ENCODE assay signal across 19 cellular contexts in the genomic region with DNA sequence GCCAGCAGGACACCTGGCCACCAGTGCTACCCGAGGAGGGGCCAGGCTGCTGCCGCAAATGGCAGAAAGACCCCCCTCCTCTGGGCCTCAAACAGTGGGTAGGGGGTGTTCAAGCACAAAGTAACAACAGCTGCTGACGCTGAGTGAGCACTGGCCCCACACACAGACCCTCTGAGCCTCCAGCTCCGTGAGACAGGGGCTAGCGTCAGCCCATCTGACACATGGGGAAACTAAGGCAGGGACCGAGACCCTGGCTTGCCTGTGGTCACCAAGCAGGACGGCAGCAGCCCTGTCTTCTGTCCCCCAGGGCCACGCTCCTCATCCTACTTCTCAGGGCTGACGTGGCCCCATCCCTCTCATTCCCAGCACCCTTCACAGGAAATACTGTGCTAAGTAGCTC. TPM values are rescaled to one million over a fixed set of nuclear protein-coding genes. Genes with fewer than 3 reads are reported as not detected.
DNase-seq lines count a peak whose midpoint lies in the region; ATAC-seq and TF ChIP-seq lines count a peak whose summit lies in the region.
"Had no signal": no experiment of that assay in that cellular context is flagged by ENCODE, and none has a peak within 500 bp of the region (broad histone marks: within the 10 kb centered on the region; RNA-seq: fewer than 3 reads in every experiment).

No MANE protein-coding gene starts in this region.

- peak overlapping the region; percentile 100 for H3K27ac ChIP-seq in SJSA1
- H3K27ac ChIP-seq in endodermal cell (ENCODE audit: low read depth, low read length): no peak overlapping the region
- no peak overlapping the region for H3K27ac ChIP-seq in trophoblast cell (ENCODE audit: low read depth, low read length)

- no peaks in the 10 kb centered on the region for H3K36me3 Mint-ChIP-seq in Caco-2 (ENCODE audit: insufficient read depth, unreplicated experiment)
- H3K36me3 Mint-ChIP-seq in endodermal cell (ENCODE audit: low read depth): peaks cover 10% of the 10 kb centered on the region
- H3K36me3 Mint-ChIP-seq in activated naive CD8-positive, alpha-beta T cell treated with anti-CD3 and anti-CD28 coated beads for 36 hours: peaks cover 4% of the 10 kb centered on the region
- peaks cover 3% of the 10 kb centered on the region for H3K36me3 Mint-ChIP-seq in activated CD8-positive, alpha-beta memory T cell treated with anti-CD3 and anti-CD28 coated beads, Interleukin-2, amount 10 ng/mL, durations not matched to agents 7 days and 5 days

- POLR2A ChIA-PET in Caco-2 (lab: Charles Lee): no interaction called here

- no peak for ATAC-seq in GM19035 (IDR thresholded peaks at IDR 0.05; ENCODE audit: unreplicated experiment)
- no peak for ATAC-seq in activated CD8-positive, alpha-beta memory T cell treated with anti-CD3 and anti-CD28 coated beads, Interleukin-2, amount 10 ng/mL, durations not matched to agents 7 days and 5 days

- H3K9me3 ChIP-seq in Caco-2 (no peaks in the 10 kb centered on the region), SJSA1 (replicated peaks) (no peaks in the 10 kb centered on the region), endodermal cell (ENCODE audit: control insufficient read depth, low read length) (no peaks in the 10 kb centered on the region), trophoblast cell (ENCODE audit: insufficient read depth, low read depth, low read length) (peaks cover 4% of the 10 kb centered on the region)
- H3K9me3 ChIP-seq: HAP-1 had no signal

- H3K9me3 Mint-ChIP-seq in Caco-2 (ENCODE audit: unreplicated experiment) (no peaks in the 10 kb centered on the region), endodermal cell (no peaks in the 10 kb centered on the region)
- no peaks in the 10 kb centered on the region for H3K9me3 Mint-ChIP-seq in activated naive CD8-positive, alpha-beta T cell treated with anti-CD3 and anti-CD28 coated beads for 36 hours
- H3K9me3 Mint-ChIP-seq in activated CD8-positive, alpha-beta memory T cell treated with anti-CD3 and anti-CD28 coated beads, Interleukin-2, amount 10 ng/mL, durations not matched to agents 7 days and 5 days (ENCODE audit: low read depth): no peaks in the 10 kb centered on the region

- peak overlapping the region; percentile 44 for H2BK12ac ChIP-seq in trophoblast cell (ENCODE audit: low read length)

- H3K14ac ChIP-seq in trophoblast cell (ENCODE audit: low read length): peak overlapping the region; percentile 28

- no TSS peak for BruUV-seq in Caco-2 (replicated peaks; lab: Mats Ljungman, UMichigan)

- peaks cover 17% of the 10 kb centered on the region for H3K4me1 Mint-ChIP-seq in Caco-2 (ENCODE audit: low read depth, unreplicated experiment)
- H3K4me1 Mint-ChIP-seq in endodermal cell: peaks cover 39% of the 10 kb centered on the region
- no peaks in the 10 kb centered on the region for H3K4me1 Mint-ChIP-seq in activated naive CD8-positive, alpha-beta T cell treated with anti-CD3 and anti-CD28 coated beads for 36 hours
- no peaks in the 10 kb centered on the region for H3K4me1 Mint-ChIP-seq in activated CD8-positive, alpha-beta memory T cell treated with anti-CD3 and anti-CD28 coated beads, Interleukin-2, amount 10 ng/mL, durations not matched to agents 7 days and 5 days

- H4K91ac ChIP-seq in trophoblast cell (ENCODE audit: low read depth, low read length): peak overlapping the region; percentile 53

- H3K4ac ChIP-seq in trophoblast cell (ENCODE audit: low read depth, low read length): peak overlapping the region; percentile 5

- no peak for DNase-seq in Caco-2
- no peak for DNase-seq in SJSA1 (ENCODE audit: low read depth in 1 of 2, low spot score in 2 of 2)
- no peak for DNase-seq in endodermal cell
- no peak for DNase-seq in trophoblast cell
- no peak for DNase-seq in kidney glomerular epithelial cell (lab: John Stamatoyannopoulos, UW)
- no peak for DNase-seq in activated naive CD8-positive, alpha-beta T cell treated with anti-CD3 and anti-CD28 coated beads for 36 hours
- no peak for DNase-seq in activated CD8-positive, alpha-beta memory T cell treated with anti-CD3 and anti-CD28 coated beads, Interleukin-2, amount 10 ng/mL, durations not matched to agents 7 days and 5 days
- DNase-seq: C1 segment of cervical spinal cord; DMS 273 treated with DMSO at 0.1 percent for 48 hours; GF-D8; KBM-7; NCI-H1417 treated with DMSO at 0.1 percent for 48 hours; NCI-H1930; NCI-H446; NK-92 treated with Interleukin-12 subunit alpha and Interleukin-12 subunit beta, amount 100 ng/mL, for 24 hours; OCI-M1; RPMI8226 had no signal

- H3K36me3 ChIP-seq in Caco-2 (ENCODE audit: control insufficient read depth, insufficient read depth, low read length): no peaks in the 10 kb centered on the region; the same call in 1 of the 2 replicates
- peaks cover 80% of the 10 kb centered on the region for H3K36me3 ChIP-seq in SJSA1
- H3K36me3 ChIP-seq in endodermal cell (ENCODE audit: control insufficient read depth, insufficient read depth, low read length): peaks cover 11% of the 10 kb centered on the region
- H3K36me3 ChIP-seq in trophoblast cell (ENCODE audit: control insufficient read depth in 1 of 2, insufficient read depth in 2 of 2, low read length in 2 of 2): peaks cover 53 to 60% of the 10 kb centered on the region in 2 experiments

- CTCF ChIA-PET in Caco-2 (lab: Charles Lee): no interaction called here
- CTCF ChIA-PET in activated CD8-positive, alpha-beta memory T cell treated with anti-CD3 and anti-CD28 coated beads, Interleukin-2, amount 10 ng/mL, durations not matched to agents 7 days and 5 days (lab: Charles Lee): no interaction called here

- H3K27ac Mint-ChIP-seq in Caco-2 (ENCODE audit: unreplicated experiment): peak overlapping the region; percentile 91
- peak overlapping the region; percentile 83 for H3K27ac Mint-ChIP-seq in endodermal cell
- H3K27ac Mint-ChIP-seq in activated naive CD8-positive, alpha-beta T cell treated with anti-CD3 and anti-CD28 coated beads for 36 hours: no peak overlapping the region
- no peak overlapping the region for H3K27ac Mint-ChIP-seq in activated CD8-positive, alpha-beta memory T cell treated with anti-CD3 and anti-CD28 coated beads, Interleukin-2, amount 10 ng/mL, durations not matched to agents 7 days and 5 days

- H3K18ac ChIP-seq in trophoblast cell (ENCODE audit: low read length): peak overlapping the region; percentile 58

- H3K23ac ChIP-seq in trophoblast cell (ENCODE audit: low read length): no peak overlapping the region

- H3K4me3 ChIP-seq in Caco-2 (ENCODE audit: low read depth, low read length): no peak overlapping the region
- no peak overlapping the region for H3K4me3 ChIP-seq in SJSA1
- H3K4me3 ChIP-seq in endodermal cell (ENCODE audit: low read length): no peak overlapping the region
- no peak overlapping the region for H3K4me3 ChIP-seq in trophoblast cell (ENCODE audit: low read depth, low read length)
- H3K4me3 ChIP-seq: HAP-1 had no signal

- peak overlapping the region; percentile 71 for H2BK120ac ChIP-seq in trophoblast cell (ENCODE audit: insufficient read depth, low read length, poor library complexity)

- no peaks in the 10 kb centered on the region for H3K27me3 ChIP-seq in Caco-2 (replicated peaks; ENCODE audit: control insufficient read depth, insufficient read depth, low read length)
- no peaks in the 10 kb centered on the region for H3K27me3 ChIP-seq in SJSA1 (replicated peaks)
- H3K27me3 ChIP-seq in endodermal cell (ENCODE audit: control insufficient read depth, insufficient read depth, low read length, poor library complexity, severe bottlenecking): no peaks in the 10 kb centered on the region
- no peaks in the 10 kb centered on the region for H3K27me3 ChIP-seq in trophoblast cell (ENCODE audit: insufficient read depth, low read length)

- H4K8ac ChIP-seq in trophoblast cell (ENCODE audit: low read depth, low read length): peak overlapping the region; percentile 40

- peak overlapping the region; percentile 46 for H2AK5ac ChIP-seq in trophoblast cell (ENCODE audit: low read length)

- H3K4me1 ChIP-seq in Caco-2: peaks cover 19% of the 10 kb centered on the region
- H3K4me1 ChIP-seq in SJSA1 (replicated peaks): peaks cover 53% of the 10 kb centered on the region
- peaks cover 37% of the 10 kb centered on the region for H3K4me1 ChIP-seq in endodermal cell (ENCODE audit: control insufficient read depth, insufficient read depth, low read length)
- peaks cover 26 to 29% of the 10 kb centered on the region in 2 experiments for H3K4me1 ChIP-seq in trophoblast cell (ENCODE audit: control insufficient read depth in 1 of 2, insufficient read depth in 2 of 2, low read length in 2 of 2)

- no peak overlapping the region for H2AFZ ChIP-seq in trophoblast cell (ENCODE audit: insufficient read depth, low read length, poor library complexity)

- H3K27me3 Mint-ChIP-seq in Caco-2 (ENCODE audit: insufficient read depth, unreplicated experiment) (no peaks in the 10 kb centered on the region), endodermal cell (ENCODE audit: insufficient read depth) (no peaks in the 10 kb centered on the region)
- no peaks in the 10 kb centered on the region for H3K27me3 Mint-ChIP-seq in activated naive CD8-positive, alpha-beta T cell treated with anti-CD3 and anti-CD28 coated beads for 36 hours
- no peaks in the 10 kb centered on the region for H3K27me3 Mint-ChIP-seq in activated CD8-positive, alpha-beta memory T cell treated with anti-CD3 and anti-CD28 coated beads, Interleukin-2, amount 10 ng/mL, durations not matched to agents 7 days and 5 days

- H3K4me2 ChIP-seq in trophoblast cell (ENCODE audit: low read length): no peak overlapping the region

- intact Hi-C loops in Caco-2 (cut with micrococcal nuclease; ENCODE audit: unreplicated experiment): no loop called here

- no peak overlapping the region for H4K12ac ChIP-seq in trophoblast cell (ENCODE audit: low read depth, low read length)

- H2BK5ac ChIP-seq in trophoblast cell (ENCODE audit: low read depth, low read length, poor library complexity): peak overlapping the region; percentile 8

- H3K79me2 ChIP-seq in trophoblast cell (ENCODE audit: control insufficient read depth, insufficient read depth, low read length, poor library complexity): peaks cover 7% of the 10 kb centered on the region

- WGBS in endodermal cell (ENCODE audit: insufficient coverage in 1 of 2, insufficient read length in 1 of 2), 2 experiments: 77 to 82% methylated on average over 7 to 9 of the region's 9 CpGs
- WGBS in trophoblast cell (ENCODE audit: extremely low coverage, insufficient coverage, insufficient read length): no CpG with 5 or more reads among the region's 9 CpGs

- peaks cover 13% of the 10 kb centered on the region for H3K79me1 ChIP-seq in trophoblast cell (ENCODE audit: low read length)

- H3K4me3 Mint-ChIP-seq in Caco-2 (ENCODE audit: unreplicated experiment) (no peak overlapping the region), endodermal cell (no peak overlapping the region)
- H3K4me3 Mint-ChIP-seq in activated naive CD8-positive, alpha-beta T cell treated with anti-CD3 and anti-CD28 coated beads for 36 hours: no peak overlapping the region
- no peak overlapping the region for H3K4me3 Mint-ChIP-seq in activated CD8-positive, alpha-beta memory T cell treated with anti-CD3 and anti-CD28 coated beads, Interleukin-2, amount 10 ng/mL, durations not matched to agents 7 days and 5 days

- H3K9ac ChIP-seq in endodermal cell (ENCODE audit: extremely low read depth, low read length, poor library complexity, severe bottlenecking) (peak overlapping the region; percentile 54), trophoblast cell (ENCODE audit: low read length) (no peak overlapping the region)

- TF ChIP-seq CTCF in Caco-2 (IDR thresholded peaks at IDR 0.05; ENCODE audit: insufficient read depth in 1 of 2, low read depth in 1 of 2, low read length in 1 of 2, severe bottlenecking in 1 of 2, unreplicated experiment in 1 of 2) (no peak), endodermal cell (conservative IDR thresholded peaks at IDR 0.05) (no peak)

RNA-seq across cellular contexts. Expression of gene NUP50, which starts 36.5 kb away (rescaled TPM):
- 122 and 128 TPM in 2 replicates for total RNA-seq in Caco-2 (2022)
- 61.9 and 124 TPM in 2 replicates for total RNA-seq in SJSA1 (2014; rRNA removed; shearing (Covaris generic))
- total RNA-seq in endodermal cell: 100 to 1,000 TPM; 101 to 115 TPM
- polyA plus RNA-seq in endodermal cell (2013, experiment 1 of 2): 55.1 TPM
- 52.5 TPM for polyA plus RNA-seq in endodermal cell (2013, experiment 2 of 2)
- polyA plus RNA-seq in trophoblast cell (2013): 105 and 108 TPM in 2 replicates
- total RNA-seq in activated naive CD8-positive, alpha-beta T cell treated with anti-CD3 and anti-CD28 coated beads for 36 hours: 100 to 1,000 TPM; 156 to 164 TPM
- 100 to 1,000 TPM; 150 to 155 TPM for total RNA-seq in activated CD8-positive, alpha-beta memory T cell treated with anti-CD3 and anti-CD28 coated beads, Interleukin-2, amount 10 ng/mL, durations not matched to agents 7 days and 5 days

RNA-seq across cellular contexts. Expression of gene KIAA0930, which starts 40.5 kb away (rescaled TPM):
- 34.7 and 38.8 TPM in 2 replicates for total RNA-seq in Caco-2 (2022)
- 126 and 192 TPM in 2 replicates for total RNA-seq in SJSA1 (2014; rRNA removed; shearing (Covaris generic))
- 10 to 100 TPM; 36.2 to 47.8 TPM for total RNA-seq in endodermal cell
- polyA plus RNA-seq in endodermal cell (2013, experiment 1 of 2): 38.3 TPM
- polyA plus RNA-seq in endodermal cell (2013, experiment 2 of 2): 36.4 TPM
- polyA plus RNA-seq in trophoblast cell (2013): 68.2 and 71.9 TPM in 2 replicates
- total RNA-seq in activated naive CD8-positive, alpha-beta T cell treated with anti-CD3 and anti-CD28 coated beads for 36 hours: 10 to 100 TPM; 28.0 to 28.6 TPM
- 10 to 100 TPM; 35.1 to 38.6 TPM for total RNA-seq in activated CD8-positive, alpha-beta memory T cell treated with anti-CD3 and anti-CD28 coated beads, Interleukin-2, amount 10 ng/mL, durations not matched to agents 7 days and 5 days

Comparison
In these comparisons a context has a peak if more than half of its experiments do, and no peak if none do; other contexts are left out.
1. H3K27ac Mint-ChIP-seq: peak in Caco-2 (single experiment) and endodermal cell (single experiment); none in activated naive CD8-positive, alpha-beta T cell treated with anti-CD3 and anti-CD28 coated beads for 36 hours (single experiment) and activated CD8-positive, alpha-beta memory T cell treated with anti-CD3 and anti-CD28 coated beads, Interleukin-2, amount 10 ng/mL, durations not matched to agents 7 days and 5 days (single experiment).